18 cellular contexts compared by ENCODE assay signal in the genomic region with DNA sequence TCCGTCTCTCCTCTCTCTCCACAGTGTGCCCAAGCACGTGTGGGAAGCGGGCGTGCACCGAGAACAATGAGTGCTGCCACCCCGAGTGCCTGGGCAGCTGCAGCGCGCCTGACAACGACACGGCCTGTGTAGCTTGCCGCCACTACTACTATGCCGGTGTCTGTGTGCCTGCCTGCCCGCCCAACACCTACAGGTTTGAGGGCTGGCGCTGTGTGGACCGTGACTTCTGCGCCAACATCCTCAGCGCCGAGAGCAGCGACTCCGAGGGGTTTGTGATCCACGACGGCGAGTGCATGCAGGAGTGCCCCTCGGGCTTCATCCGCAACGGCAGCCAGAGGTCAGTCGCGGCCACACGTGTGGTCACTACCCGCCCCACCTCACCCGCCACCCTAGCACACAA.
"Had no signal": no experiment of that assay in that cellular context is flagged by ENCODE, and none has a peak within 500 bp of the region (broad histone marks: within the 10 kb centered on the region; RNA-seq: fewer than 3 reads in every experiment).

No MANE protein-coding gene starts in this region.

- H3K4me3 Mint-ChIP-seq: activated CD4-positive, alpha-beta T cell treated with anti-CD3 and anti-CD28 coated beads, Interleukin-2, amount 10 ng/mL, durations not matched to agents 7 days and 5 days; activated naive CD4-positive, alpha-beta T cell treated with anti-CD3 and anti-CD28 coated beads for 36 hours; activated T-helper 17 cell treated with anti-CD3 and anti-CD28 coated beads, Interleukin-2, amount 50 U/mL, for 72 hours; dendritic cell treated with granulocyte-macrophage colony-stimulating factor and Interleukin-4, amounts not matched to agents 40 ng/mL and 50 ng/mL, for 4 days; effector memory CD8-positive, alpha-beta T cell; memory B cell; nephron; T-helper 17 cell had no signal

- H3K4me1 Mint-ChIP-seq: activated CD4-positive, alpha-beta T cell treated with anti-CD3 and anti-CD28 coated beads, Interleukin-2, amount 10 ng/mL, durations not matched to agents 7 days and 5 days had no signal

- H3K36me3 ChIP-seq: thoracic aorta, vagina had no signal

- H3K27ac ChIP-seq: left lung, stomach, vagina had no signal

- H3K27me3 Mint-ChIP-seq: activated CD4-positive, alpha-beta T cell treated with anti-CD3 and anti-CD28 coated beads, Interleukin-2, amount 10 ng/mL, durations not matched to agents 7 days and 5 days; activated T-helper 17 cell treated with anti-CD3 and anti-CD28 coated beads, Interleukin-2, amount 50 U/mL, for 72 hours; dendritic cell treated with granulocyte-macrophage colony-stimulating factor and Interleukin-4, amounts not matched to agents 40 ng/mL and 50 ng/mL, for 4 days had no signal

- H3K27me3 ChIP-seq: left lung, stomach, vagina had no signal

- H3K9me3 Mint-ChIP-seq: activated CD4-positive, alpha-beta T cell treated with anti-CD3 and anti-CD28 coated beads, Interleukin-2, amount 10 ng/mL, durations not matched to agents 7 days and 5 days; activated naive CD4-positive, alpha-beta T cell treated with anti-CD3 and anti-CD28 coated beads for 36 hours; activated T-helper 17 cell treated with anti-CD3 and anti-CD28 coated beads, Interleukin-2, amount 50 U/mL, for 72 hours; dendritic cell treated with granulocyte-macrophage colony-stimulating factor and Interleukin-4, amounts not matched to agents 40 ng/mL and 50 ng/mL, for 4 days; effector memory CD8-positive, alpha-beta T cell; memory B cell; nephron had no signal

- DNase-seq: activated CD4-positive, alpha-beta T cell treated with anti-CD3 and anti-CD28 coated beads, Interleukin-2, amount 10 ng/mL, durations not matched to agents 7 days and 5 days; activated CD4-positive, CD25-positive, alpha-beta regulatory T cell; activated naive CD4-positive, alpha-beta T cell treated with anti-CD3 and anti-CD28 coated beads for 36 hours; activated T-cell treated with anti-CD3 and anti-CD28 coated beads for 4 hours; effector memory CD8-positive, alpha-beta T cell; erythroblast; glutamatergic neuron; stimulated activated CD4-positive, alpha-beta T cell treated with anti-CD3 and anti-CD28 coated beads, Interleukin-15, amount 100 ng/mL, for 24 hours; stimulated activated CD4-positive, alpha-beta T cell treated with anti-CD3 and anti-CD28 coated beads, Interleukin-4, amount 100 ng/mL, for 24 hours; stomach; T-helper 17 cell had no signal

- H3K27ac Mint-ChIP-seq: activated CD4-positive, alpha-beta T cell treated with anti-CD3 and anti-CD28 coated beads, Interleukin-2, amount 10 ng/mL, durations not matched to agents 7 days and 5 days; activated naive CD4-positive, alpha-beta T cell treated with anti-CD3 and anti-CD28 coated beads for 36 hours; activated T-helper 17 cell treated with anti-CD3 and anti-CD28 coated beads, Interleukin-2, amount 50 U/mL, for 72 hours; dendritic cell treated with granulocyte-macrophage colony-stimulating factor and Interleukin-4, amounts not matched to agents 40 ng/mL and 50 ng/mL, for 4 days; effector memory CD8-positive, alpha-beta T cell; memory B cell; T-helper 17 cell had no signal

- H3K4me3 ChIP-seq: left lung, stomach, thoracic aorta, vagina had no signal

- H3K9me3 ChIP-seq: left lung, stomach, thoracic aorta, vagina had no signal
